ENCODE assay signal across 8 cellular contexts in the genomic region with DNA sequence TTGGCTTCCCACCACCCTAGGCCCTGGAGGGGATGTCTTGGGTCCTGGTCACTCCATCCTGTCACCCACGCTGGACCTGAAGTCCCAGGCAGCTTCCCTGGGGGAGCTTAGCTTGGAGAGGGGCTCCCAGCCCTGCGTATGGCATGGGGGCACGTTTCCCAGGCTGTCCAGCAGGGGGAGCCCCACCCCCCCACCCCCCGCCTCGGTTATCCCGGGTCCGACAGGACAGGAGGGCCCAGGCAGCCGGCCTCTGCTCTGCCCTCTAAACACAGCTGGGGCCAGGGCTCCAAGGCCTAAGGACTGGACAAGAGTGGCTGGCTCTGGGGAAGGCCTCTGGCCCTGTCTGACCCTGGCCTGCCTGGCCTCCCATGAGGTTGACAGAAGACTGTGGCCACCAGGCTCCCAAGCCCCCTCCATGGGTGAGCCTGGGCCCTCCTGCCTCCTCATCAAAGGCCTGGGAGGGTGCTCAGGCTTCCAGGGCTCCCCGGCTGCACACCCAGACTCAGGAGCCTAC.
DNase-seq lines count a peak whose midpoint lies in the region; ATAC-seq, FAIRE-seq and TF ChIP-seq lines count a peak whose summit lies in the region.

No MANE protein-coding gene starts in this region.

- H3K27me3 Mint-ChIP-seq in CD4-positive, alpha-beta T cell, result peaks cover 34% of the 10 kb centered on the region

- SMC1A ChIA-PET in GM12878 (lab: Charles Lee; ENCODE audit: uncharacterized antibody, unreplicated experiment), result interaction anchor here (0.5 kb wide), 1 partner anchor 102 kb away, joined by 3 read pairs; no protein-coding TSS in a partner anchor

- no peak for ATAC-seq in CD4-positive, alpha-beta T cell (ENCODE audit: poor library complexity)
- peak; percentile 53 for ATAC-seq in GM12878
- ATAC-seq in GM21423 (IDR thresholded peaks at IDR 0.05; ENCODE audit: unreplicated experiment), result no peak
- no peak for ATAC-seq in HG02678 (IDR thresholded peaks at IDR 0.05; ENCODE audit: unreplicated experiment)

- no peak overlapping the region for H3K18ac ChIP-seq in mesendoderm (ENCODE audit: low read length)

- H3K4me3 ChIP-seq in H7 (ENCODE audit: insufficient read depth, low read depth, low read length) (no peak overlapping the region), GM12878 (no peak overlapping the region), mesendoderm (ENCODE audit: low read length) (no peak overlapping the region)

- H3K36me3 ChIP-seq in H7 (replicated peaks; ENCODE audit: control insufficient read depth, insufficient read depth, low read length), result no peaks in the 10 kb centered on the region
- H3K36me3 ChIP-seq in GM12878 (ENCODE audit: control insufficient read depth in 2 of 2, insufficient read depth in 2 of 2, low read length in 1 of 2), result no peaks in the 10 kb centered on the region
- H3K36me3 ChIP-seq in mesendoderm (ENCODE audit: control insufficient read depth, insufficient read depth, low read length), result no peaks in the 10 kb centered on the region

- no peak for DNase-seq in CD4-positive, alpha-beta T cell
- DNase-seq in H7 (peak; percentile 96), GM12878 (ENCODE audit: low read depth, low spot score) (no peak), mesendoderm (no peak), NCI-H345 (lab: John Stamatoyannopoulos, UW) (no peak), GDM1 (lab: John Stamatoyannopoulos, UW) (no peak)

- no peak overlapping the region for H3K27ac Mint-ChIP-seq in CD4-positive, alpha-beta T cell

- H2BK120ac ChIP-seq in mesendoderm (ENCODE audit: low read depth, low read length), result no peak overlapping the region

- no peak for TF ChIP-seq POLR2A in GM12878 (IDR thresholded peaks at IDR 0.05; ENCODE audit: low read depth, low read length)

- no peak overlapping the region for H3K23ac ChIP-seq in mesendoderm (ENCODE audit: low read length)

- H3K9me3 ChIP-seq in CD4-positive, alpha-beta T cell (ENCODE audit: control insufficient read depth, low read length), result no peaks in the 10 kb centered on the region
- H3K9me3 ChIP-seq in GM12878 (replicated peaks; ENCODE audit: control insufficient read depth, insufficient read depth, low read length), result no peaks in the 10 kb centered on the region

- no peaks in the 10 kb centered on the region for H3K27me3 ChIP-seq in CD4-positive, alpha-beta T cell (ENCODE audit: control insufficient read depth, insufficient read depth, low read length)
- H3K27me3 ChIP-seq in H7 (ENCODE audit: control insufficient read depth, insufficient read depth, low read length), result no peaks in the 10 kb centered on the region
- peaks cover 0 to 3% of the 10 kb centered on the region in 2 experiments; a peak in 3 of 4 replicates for H3K27me3 ChIP-seq in GM12878 (replicated peaks in 1 of 2; ENCODE audit: control insufficient read depth in 2 of 2, insufficient read depth in 2 of 2, low read length in 1 of 2)
- no peaks in the 10 kb centered on the region for H3K27me3 ChIP-seq in mesendoderm (ENCODE audit: insufficient read depth, low read length, poor library complexity)

- no peaks in the 10 kb centered on the region for H3K4me1 Mint-ChIP-seq in CD4-positive, alpha-beta T cell (ENCODE audit: low read depth)

- H3K9ac ChIP-seq in GM12878 (ENCODE audit: control insufficient read depth, insufficient read depth, low read length) (no peak overlapping the region), mesendoderm (ENCODE audit: low read length) (peak overlapping the region; percentile 20)

- H2BK15ac ChIP-seq in mesendoderm (replicated peaks; ENCODE audit: low read depth), result no peak overlapping the region

- H3K36me3 Mint-ChIP-seq in CD4-positive, alpha-beta T cell (ENCODE audit: low read depth), result no peaks in the 10 kb centered on the region

- TF ChIP-seq CTCF in CD4-positive, alpha-beta T cell (IDR thresholded peaks at IDR 0.05), result peak; percentile 72
- peak; percentile 18 to 71 (median 47); a peak in 5 of 6 replicates for TF ChIP-seq CTCF in GM12878 (IDR thresholded peaks at IDR 0.05 in 2 of 3, conservative IDR thresholded peaks at IDR 0.05 in 1 of 3; ENCODE audit: control insufficient read depth in 2 of 3, extremely low read depth in 1 of 3, insufficient read depth in 1 of 3, low read depth in 3 of 3, low read length in 3 of 3)

- no peak overlapping the region for H3K27ac ChIP-seq in CD4-positive, alpha-beta T cell (ENCODE audit: low read depth, low read length)
- H3K27ac ChIP-seq in GM12878 (ENCODE audit: control insufficient read depth, insufficient read depth) (no peak overlapping the region), mesendoderm (ENCODE audit: low read depth, low read length) (no peak overlapping the region)

- no peaks in the 10 kb centered on the region for H4K20me1 ChIP-seq in GM12878 (ENCODE audit: control insufficient read depth, insufficient read depth)

- no peak overlapping the region for H4K5ac ChIP-seq in mesendoderm (ENCODE audit: low read length)

- TF ChIP-seq EP300 in GM12878 (IDR thresholded peaks at IDR 0.05; ENCODE audit: borderline replicate concordance in 1 of 2, control insufficient read depth in 1 of 2, low read depth in 2 of 2, low read length in 2 of 2), result no peak

- no peak overlapping the region for H3K4me3 Mint-ChIP-seq in CD4-positive, alpha-beta T cell

- in situ Hi-C loops in GM12878 (cut with MboI), result no loop called here

- peak overlapping the region; percentile 74 for H3K56ac ChIP-seq in mesendoderm (ENCODE audit: low read length)

- H3K79me1 ChIP-seq in mesendoderm (ENCODE audit: low read length), result no peaks in the 10 kb centered on the region

- H2AFZ ChIP-seq in GM12878 (ENCODE audit: control insufficient read depth, low read depth, low read length), result no peak overlapping the region

- WGBS in GM12878 (ENCODE audit: insufficient coverage, insufficient replicate concordance, low lambda C conversion rate, missing lambda C conversion rate), result 9% methylated on average over 5 of the region's 9 CpGs
- WGBS in mesendoderm (ENCODE audit: extremely low coverage, insufficient coverage, low lambda C conversion rate), result no CpG with 5 or more reads among the region's 9 CpGs

- intact Hi-C loops in CD4-positive, alpha-beta T cell (cut with DNase I, micrococcal nuclease), result no loop called here
- intact Hi-C loops in GM12878 (cut with micrococcal nuclease; ENCODE audit: unreplicated experiment), result no loop called here

- BruUV-seq in GM12878 (replicated peaks; lab: Mats Ljungman, UMichigan), result no TSS peak

- CTCF ChIA-PET in CD4-positive, alpha-beta T cell (lab: Charles Lee), result no interaction called here
- CTCF ChIA-PET in GM12878 (lab: Yijun Ruan, JAX), result interaction anchor here (0.7 to 2.8 kb wide), 6 partner anchors 8 to 198 kb away, joined by 3 to 14 read pairs (median 4); no protein-coding TSS in a partner anchor

- RAD21 ChIA-PET in GM12878 (lab: Charles Lee; ENCODE audit: unreplicated experiment), result no interaction called here

- H4K8ac ChIP-seq in mesendoderm (ENCODE audit: low read depth, low read length), result no peak overlapping the region

- H3K4ac ChIP-seq in mesendoderm (ENCODE audit: low read depth, low read length), result no peak overlapping the region

- no peak overlapping the region for H2AK5ac ChIP-seq in mesendoderm (ENCODE audit: low read length)

- no peaks in the 10 kb centered on the region for H3K79me2 ChIP-seq in GM12878 (ENCODE audit: control insufficient read depth, insufficient read depth, low read length)
- H3K79me2 ChIP-seq in mesendoderm (ENCODE audit: control insufficient read depth, insufficient read depth, low read length), result no peaks in the 10 kb centered on the region

- POLR2A ChIA-PET in CD4-positive, alpha-beta T cell (lab: Charles Lee), result no interaction called here
- POLR2A ChIA-PET in GM12878 (lab: Charles Lee), result no interaction called here

- TF ChIP-seq RAD21 in GM12878 (IDR thresholded peaks at IDR 0.05; ENCODE audit: insufficient read depth, low read depth, low read length), result no peak

- no peak for FAIRE-seq in GM12878 (lab: Jason Lieb, UNC)

- H3K4me2 ChIP-seq in GM12878 (ENCODE audit: control insufficient read depth, insufficient read depth) (no peak overlapping the region), mesendoderm (ENCODE audit: low read length) (no peak overlapping the region)

- no peaks in the 10 kb centered on the region for H3K4me1 ChIP-seq in GM12878 (ENCODE audit: control insufficient read depth, insufficient read depth, low read length)
- no peaks in the 10 kb centered on the region for H3K4me1 ChIP-seq in mesendoderm (ENCODE audit: control insufficient read depth, low read depth, low read length)

- no peak overlapping the region for H2BK5ac ChIP-seq in mesendoderm (ENCODE audit: low read length)

- no peaks in the 10 kb centered on the region for H3K9me3 Mint-ChIP-seq in CD4-positive, alpha-beta T cell

TF ChIP-seq in GM12878, 131 proteins besides CTCF, POLR2A, EP300 and RAD21:
- TF ChIP-seq ZNF384 (IDR thresholded peaks at IDR 0.05; ENCODE audit: borderline replicate concordance, low read depth, low read length) (no peak), RUNX3 (IDR thresholded peaks at IDR 0.05; ENCODE audit: low read length) (no peak), RBBP5 (conservative IDR thresholded peaks at IDR 0.05) (no peak), TCF12 (IDR thresholded peaks at IDR 0.05; ENCODE audit: low read depth, low read length) (no peak)
- TF ChIP-seq, protein P1, sequence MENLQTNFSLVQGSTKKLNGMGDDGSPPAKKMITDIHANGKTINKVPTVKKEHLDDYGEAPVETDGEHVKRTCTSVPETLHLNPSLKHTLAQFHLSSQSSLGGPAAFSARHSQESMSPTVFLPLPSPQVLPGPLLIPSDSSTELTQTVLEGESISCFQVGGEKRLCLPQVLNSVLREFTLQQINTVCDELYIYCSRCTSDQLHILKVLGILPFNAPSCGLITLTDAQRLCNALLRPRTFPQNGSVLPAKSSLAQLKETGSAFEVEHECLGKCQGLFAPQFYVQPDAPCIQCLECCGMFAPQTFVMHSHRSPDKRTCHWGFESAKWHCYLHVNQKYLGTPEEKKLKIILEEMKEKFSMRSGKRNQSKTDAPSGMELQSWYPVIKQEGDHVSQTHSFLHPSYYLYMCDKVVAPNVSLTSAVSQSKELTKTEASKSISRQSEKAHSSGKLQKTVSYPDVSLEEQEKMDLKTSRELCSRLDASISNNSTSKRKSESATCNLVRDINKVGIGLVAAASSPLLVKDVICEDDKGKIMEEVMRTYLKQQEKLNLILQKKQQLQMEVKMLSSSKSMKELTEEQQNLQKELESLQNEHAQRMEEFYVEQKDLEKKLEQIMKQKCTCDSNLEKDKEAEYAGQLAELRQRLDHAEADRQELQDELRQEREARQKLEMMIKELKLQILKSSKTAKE (IDR thresholded peaks at IDR 0.05; ENCODE audit: low read depth, poor library complexity, severe bottlenecking), result no peak
